1 cellular context compared by ENCODE assay signal in the genomic region with DNA sequence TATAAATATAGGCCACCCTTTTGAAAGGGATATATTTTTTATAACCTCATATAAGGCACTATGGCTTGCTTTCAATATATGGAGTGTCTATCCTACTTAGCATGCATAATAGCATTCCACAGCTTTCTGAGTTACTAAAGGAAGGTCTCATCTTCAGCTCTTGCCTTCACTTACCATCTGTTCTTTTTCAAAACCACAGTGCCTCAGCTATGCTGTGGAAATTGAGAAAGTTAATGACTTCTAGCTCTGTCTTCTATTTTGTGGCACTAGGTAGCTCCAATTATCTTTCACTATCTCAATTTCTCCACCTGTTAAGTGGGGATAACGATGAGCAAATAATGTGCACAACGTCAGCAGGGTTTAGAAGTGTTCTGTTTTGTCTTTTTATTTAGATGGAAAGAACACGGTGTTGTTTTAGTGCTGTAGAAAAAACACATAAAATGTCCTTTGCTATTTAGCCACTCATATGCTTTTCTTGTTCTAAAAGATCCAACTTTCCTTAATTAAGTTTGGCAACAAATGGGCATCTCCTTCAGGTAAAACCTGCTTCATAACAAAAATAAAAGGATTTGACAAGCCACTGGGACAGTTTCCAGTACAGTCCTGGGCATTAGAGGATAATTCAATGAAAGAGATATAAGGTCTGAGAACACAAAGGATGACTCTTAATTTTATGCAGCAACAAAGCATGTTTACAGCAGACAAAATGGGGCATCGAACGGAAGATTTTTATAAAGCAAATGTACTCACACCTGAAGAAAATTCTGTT.
TF ChIP-seq lines count a peak whose summit lies in the region.

No MANE protein-coding gene starts in this region.

TF ChIP-seq in A549, 52 proteins besides CTCF, POLR2A, EP300 and RAD21 (continued from another document):
- no peak for TF ChIP-seq HOXB13 (CRISPR knock-in tag; IDR thresholded peaks at IDR 0.05; ENCODE audit: low read depth)
